16 cellular contexts compared by ENCODE assay signal in genomic region chr12:47787596-47788319, GRCh38. TPM values are rescaled to one million over a fixed set of nuclear protein-coding genes. Genes with fewer than 3 reads are reported as not detected.
DNase-seq lines count a peak whose midpoint lies in the region; ATAC-seq and TF ChIP-seq lines count a peak whose summit lies in the region.
"Had no signal": no experiment of that assay in that cellular context is flagged by ENCODE, and none has a peak within 500 bp of the region (broad histone marks: within the 10 kb centered on the region; RNA-seq: fewer than 3 reads in every experiment).

No MANE protein-coding gene starts in this region.

- H3K27ac ChIP-seq in thymus (ENCODE audit: low read depth) = peak overlapping the region; percentile 3
- H3K27ac ChIP-seq: HL-60, testis had no signal

- intact Hi-C loops in natural killer cell (cut with micrococcal nuclease) = no loop called here
- intact Hi-C loops in activated CD4-positive, alpha-beta memory T cell treated with anti-CD3 and anti-CD28 coated beads for 36 hours (cut with micrococcal nuclease) = no loop called here

- POLR2A ChIA-PET in activated CD4-positive, alpha-beta memory T cell treated with anti-CD3 and anti-CD28 coated beads for 36 hours (lab: Charles Lee) = interaction anchor here (0.8 to 1.9 kb wide), 3 partner anchors 10 to 20 kb away, joined by 3 to 4 read pairs (median 4); no protein-coding TSS in a partner anchor

- CTCF ChIA-PET in activated CD4-positive, alpha-beta memory T cell treated with anti-CD3 and anti-CD28 coated beads for 36 hours (lab: Charles Lee) = interaction anchor here (0.9 to 3.7 kb wide), 6 partner anchors 9 to 51 kb away, joined by 3 to 26 read pairs (median 11); no protein-coding TSS in a partner anchor

- no peaks in the 10 kb centered on the region for H3K27me3 ChIP-seq in thymus (ENCODE audit: control insufficient read depth, insufficient read depth)
- H3K27me3 ChIP-seq: testis had no signal

- H3K27me3 Mint-ChIP-seq in natural killer cell (ENCODE audit: low read depth in 2 of 2) = no peaks in the 10 kb centered on the region
- H3K27me3 Mint-ChIP-seq in natural killer cell treated with Interleukin-12 subunit alpha and Interleukin-12 subunit beta and Interleukin-15 and Interleukin-18, amount 100 ng/mL, for 72 hours = no peaks in the 10 kb centered on the region
- H3K27me3 Mint-ChIP-seq in activated CD4-positive, alpha-beta memory T cell treated with anti-CD3 and anti-CD28 coated beads for 36 hours = no peaks in the 10 kb centered on the region
- H3K27me3 Mint-ChIP-seq in effector memory CD8-positive, alpha-beta T cell = no peaks in the 10 kb centered on the region
- H3K27me3 Mint-ChIP-seq: activated B cell treated with CpG ODN at 0.5 μM for 24 hours had no signal

- peak overlapping the region; percentile 18 to 58 for H3K27ac Mint-ChIP-seq in natural killer cell
- peak overlapping the region in 1 of 2 donors; percentile 72 for H3K27ac Mint-ChIP-seq in natural killer cell treated with Interleukin-12 subunit alpha and Interleukin-12 subunit beta and Interleukin-15 and Interleukin-18, amount 100 ng/mL, for 72 hours
- peak overlapping the region; percentile 80 for H3K27ac Mint-ChIP-seq in activated CD4-positive, alpha-beta memory T cell treated with anti-CD3 and anti-CD28 coated beads for 36 hours
- peak overlapping the region; percentile 0 to 71 for H3K27ac Mint-ChIP-seq in effector memory CD8-positive, alpha-beta T cell
- H3K27ac Mint-ChIP-seq: activated B cell treated with CpG ODN at 0.5 μM for 24 hours had no signal

- WGBS in thymus = 90% methylated on average over 14 of the region's 14 CpGs

- H3K4me3 ChIP-seq in thymus (ENCODE audit: low read length) = no peak overlapping the region
- H3K4me3 ChIP-seq: skin epidermis, testis had no signal

- ATAC-seq in natural killer cell = no peak
- ATAC-seq in natural killer cell treated with Interleukin-12 subunit alpha and Interleukin-12 subunit beta and Interleukin-15 and Interleukin-18, amount 100 ng/mL, for 72 hours = no peak
- ATAC-seq in effector memory CD8-positive, alpha-beta T cell (replicated peaks) = no peak

- H3K4me1 Mint-ChIP-seq in natural killer cell = no peaks in the 10 kb centered on the region
- peaks cover 2 to 10% of the 10 kb centered on the region in 2 donors for H3K4me1 Mint-ChIP-seq in natural killer cell treated with Interleukin-12 subunit alpha and Interleukin-12 subunit beta and Interleukin-15 and Interleukin-18, amount 100 ng/mL, for 72 hours (ENCODE audit: low read depth in 2 of 2)
- peaks cover 32% of the 10 kb centered on the region for H3K4me1 Mint-ChIP-seq in activated CD4-positive, alpha-beta memory T cell treated with anti-CD3 and anti-CD28 coated beads for 36 hours (ENCODE audit: low read depth)
- H3K4me1 Mint-ChIP-seq in effector memory CD8-positive, alpha-beta T cell (ENCODE audit: low read depth in 2 of 2) = peaks cover 2 to 5% of the 10 kb centered on the region in 2 donors
- H3K4me1 Mint-ChIP-seq: activated B cell treated with CpG ODN at 0.5 μM for 24 hours had no signal

- H3K4me1 ChIP-seq in thymus (ENCODE audit: control insufficient read depth, insufficient read depth, low read length) = no peaks in the 10 kb centered on the region

- no peaks in the 10 kb centered on the region for H3K9me3 ChIP-seq in thymus (ENCODE audit: control insufficient read depth)
- H3K9me3 ChIP-seq: testis had no signal

- H3K4me3 Mint-ChIP-seq in natural killer cell = no peak overlapping the region
- no peak overlapping the region for H3K4me3 Mint-ChIP-seq in natural killer cell treated with Interleukin-12 subunit alpha and Interleukin-12 subunit beta and Interleukin-15 and Interleukin-18, amount 100 ng/mL, for 72 hours
- H3K4me3 Mint-ChIP-seq in activated CD4-positive, alpha-beta memory T cell treated with anti-CD3 and anti-CD28 coated beads for 36 hours = no peak overlapping the region
- H3K4me3 Mint-ChIP-seq in effector memory CD8-positive, alpha-beta T cell = no peak overlapping the region
- H3K4me3 Mint-ChIP-seq: activated B cell treated with CpG ODN at 0.5 μM for 24 hours had no signal

- DNase-seq in natural killer cell (no peak), NCI-H1694 (lab: John Stamatoyannopoulos, UW) (no peak), COR-L47 (lab: John Stamatoyannopoulos, UW) (no peak), AG08395 (ENCODE audit: low spot score) (no peak)
- no peak for DNase-seq in natural killer cell treated with Interleukin-12 subunit alpha and Interleukin-12 subunit beta and Interleukin-15 and Interleukin-18, amount 100 ng/mL, for 72 hours (ENCODE audit: low spot score)
- DNase-seq in activated CD4-positive, alpha-beta memory T cell treated with anti-CD3 and anti-CD28 coated beads for 36 hours = no peak
- DNase-seq in effector memory CD8-positive, alpha-beta T cell = no peak
- DNase-seq: activated B cell treated with CpG ODN at 0.5 μM for 24 hours; AML-193; KBM-7; NCI-H2029; stimulated activated CD4-positive, alpha-beta T cell treated with anti-CD3 and anti-CD28 coated beads, Interleukin-2, amount 100 ng/mL, for 48 hours; testis had no signal

- H3K36me3 ChIP-seq in thymus (ENCODE audit: control insufficient read depth, insufficient read depth) = peaks cover 98% of the 10 kb centered on the region

- no peak for TF ChIP-seq CTCF in natural killer cell (IDR thresholded peaks at IDR 0.05)

- peaks cover 14% of the 10 kb centered on the region for H3K36me3 Mint-ChIP-seq in natural killer cell
- peaks cover 11% of the 10 kb centered on the region for H3K36me3 Mint-ChIP-seq in natural killer cell treated with Interleukin-12 subunit alpha and Interleukin-12 subunit beta and Interleukin-15 and Interleukin-18, amount 100 ng/mL, for 72 hours
- H3K36me3 Mint-ChIP-seq in activated CD4-positive, alpha-beta memory T cell treated with anti-CD3 and anti-CD28 coated beads for 36 hours = peaks cover 67% of the 10 kb centered on the region
- H3K36me3 Mint-ChIP-seq in effector memory CD8-positive, alpha-beta T cell (ENCODE audit: insufficient read depth) = peaks cover 44% of the 10 kb centered on the region

- H3K9me3 Mint-ChIP-seq in natural killer cell = no peaks in the 10 kb centered on the region
- H3K9me3 Mint-ChIP-seq in natural killer cell treated with Interleukin-12 subunit alpha and Interleukin-12 subunit beta and Interleukin-15 and Interleukin-18, amount 100 ng/mL, for 72 hours = no peaks in the 10 kb centered on the region
- no peaks in the 10 kb centered on the region for H3K9me3 Mint-ChIP-seq in activated CD4-positive, alpha-beta memory T cell treated with anti-CD3 and anti-CD28 coated beads for 36 hours
- no peaks in the 10 kb centered on the region for H3K9me3 Mint-ChIP-seq in effector memory CD8-positive, alpha-beta T cell
- H3K9me3 Mint-ChIP-seq: activated B cell treated with CpG ODN at 0.5 μM for 24 hours had no signal

RNA-seq across cellular contexts. Expression of gene SLC48A1, which starts 14.7 kb away (rescaled TPM):
- total RNA-seq in natural killer cell = 1 to 10 TPM; 2.0 to 4.4 (median 3.4) TPM
- 1 to 10 TPM; 5.1 to 9.8 TPM for total RNA-seq in natural killer cell treated with Interleukin-12 subunit alpha and Interleukin-12 subunit beta and Interleukin-15 and Interleukin-18, amount 100 ng/mL, for 72 hours
- total RNA-seq in activated CD4-positive, alpha-beta memory T cell treated with anti-CD3 and anti-CD28 coated beads for 36 hours = 10 to 100 TPM; 13.7 to 16.2 TPM
- 9.3 TPM for polyA plus RNA-seq in thymus

RNA-seq across cellular contexts. Expression of gene RAPGEF3, which starts 29.1 kb away (rescaled TPM):
- total RNA-seq in natural killer cell = under 1 TPM; 0.23 to 0.73 (median 0.49) TPM
- total RNA-seq in natural killer cell treated with Interleukin-12 subunit alpha and Interleukin-12 subunit beta and Interleukin-15 and Interleukin-18, amount 100 ng/mL, for 72 hours = under 1 TPM; 0.19 to 0.25 TPM
- total RNA-seq in activated CD4-positive, alpha-beta memory T cell treated with anti-CD3 and anti-CD28 coated beads for 36 hours = 1 to 10 TPM; 2.1 to 2.5 TPM
- polyA plus RNA-seq in thymus = 20.9 TPM

RNA-seq across cellular contexts. Expression of gene HDAC7, which starts 31.9 kb away (rescaled TPM):
- 100 to 1,000 TPM; 141 to 235 (median 147) TPM for total RNA-seq in natural killer cell
- 100 to 1,000 TPM; 127 to 176 TPM for total RNA-seq in natural killer cell treated with Interleukin-12 subunit alpha and Interleukin-12 subunit beta and Interleukin-15 and Interleukin-18, amount 100 ng/mL, for 72 hours
- 100 to 1,000 TPM; 257 to 280 TPM for total RNA-seq in activated CD4-positive, alpha-beta memory T cell treated with anti-CD3 and anti-CD28 coated beads for 36 hours
- 130 TPM for polyA plus RNA-seq in thymus
